Comparison of ENCODE assay signal across 21 cellular contexts in genomic region chr6:139156571-139156970, GRCh38. TPM values are rescaled to one million over a fixed set of nuclear protein-coding genes. Genes with fewer than 3 reads are reported as not detected.
DNase-seq lines count a peak whose midpoint lies in the region; ATAC-seq and TF ChIP-seq lines count a peak whose summit lies in the region.
"Had no signal": no experiment of that assay in that cellular context is flagged by ENCODE, and none has a peak within 500 bp of the region (broad histone marks: within the 10 kb centered on the region; RNA-seq: fewer than 3 reads in every experiment).

No MANE protein-coding gene starts in this region.

- no peaks in the 10 kb centered on the region for H3K9me3 ChIP-seq in Karpas-422 (ENCODE audit: low read length)
- H3K9me3 ChIP-seq: thyroid gland had no signal

- H3K27ac ChIP-seq in Karpas-422 (ENCODE audit: low read length) = no peak overlapping the region
- H3K27ac ChIP-seq: RWPE1, thyroid gland had no signal

- H3K36me3 ChIP-seq in Karpas-422 (ENCODE audit: insufficient read depth, low read length) = peaks cover 9% of the 10 kb centered on the region
- H3K36me3 ChIP-seq: thyroid gland had no signal

- H3K27me3 Mint-ChIP-seq in activated T-cell treated with anti-CD3 and anti-CD28 coated beads, Interleukin-2, amount 50 U/mL, for 72 hours (ENCODE audit: low read depth) = no peaks in the 10 kb centered on the region
- H3K27me3 Mint-ChIP-seq in activated B cell treated with CpG ODN at 0.5 μM for 24 hours (no peaks in the 10 kb centered on the region), HFFc6 (ENCODE audit: insufficient read depth) (no peaks in the 10 kb centered on the region)
- H3K27me3 Mint-ChIP-seq: progenitor cell of endocrine pancreas had no signal

- H3K4me3 Mint-ChIP-seq in activated T-cell treated with anti-CD3 and anti-CD28 coated beads, Interleukin-2, amount 50 U/mL, for 72 hours = peak overlapping the region; percentile 52 to 69
- H3K4me3 Mint-ChIP-seq in activated B cell treated with CpG ODN at 0.5 μM for 24 hours (no peak overlapping the region), HFFc6 (no peak overlapping the region)
- no peak overlapping the region for H3K4me3 Mint-ChIP-seq in stimulated activated effector memory CD8-positive, alpha-beta T cell treated with anti-CD3 and anti-CD28 coated beads, Interleukin-12 subunit alpha, Interleukin-12 subunit beta, amount 100 ng/mL, for 72 hours
- H3K4me3 Mint-ChIP-seq: neural crest cell had no signal

- CTCF ChIA-PET in activated B cell treated with CpG ODN at 0.5 μM for 24 hours (lab: Charles Lee) = no interaction called here

- intact Hi-C loops in activated B cell treated with CpG ODN at 0.5 μM for 24 hours (cut with micrococcal nuclease) = no loop called here

- no peak overlapping the region for H3K4me2 ChIP-seq in Karpas-422 (ENCODE audit: low read depth, low read length, poor library complexity, severe bottlenecking)

- H3K4me1 ChIP-seq in Karpas-422 (ENCODE audit: low read length) = peaks cover 47% of the 10 kb centered on the region

- H3K27ac Mint-ChIP-seq in activated T-cell treated with anti-CD3 and anti-CD28 coated beads, Interleukin-2, amount 50 U/mL, for 72 hours = peak overlapping the region; percentile 90
- H3K27ac Mint-ChIP-seq in activated B cell treated with CpG ODN at 0.5 μM for 24 hours = peak overlapping the region; percentile 52
- H3K27ac Mint-ChIP-seq in stimulated activated effector memory CD8-positive, alpha-beta T cell treated with anti-CD3 and anti-CD28 coated beads, Interleukin-12 subunit alpha, Interleukin-12 subunit beta, amount 100 ng/mL, for 72 hours = peak overlapping the region; percentile 86
- no peak overlapping the region for H3K27ac Mint-ChIP-seq in HFFc6
- H3K27ac Mint-ChIP-seq: progenitor cell of endocrine pancreas had no signal

- no peaks in the 10 kb centered on the region for H3K9me3 Mint-ChIP-seq in activated T-cell treated with anti-CD3 and anti-CD28 coated beads, Interleukin-2, amount 50 U/mL, for 72 hours
- H3K9me3 Mint-ChIP-seq in activated B cell treated with CpG ODN at 0.5 μM for 24 hours (no peaks in the 10 kb centered on the region), HFFc6 (no peaks in the 10 kb centered on the region)
- H3K9me3 Mint-ChIP-seq in stimulated activated effector memory CD8-positive, alpha-beta T cell treated with anti-CD3 and anti-CD28 coated beads, Interleukin-12 subunit alpha, Interleukin-12 subunit beta, amount 100 ng/mL, for 72 hours = no peaks in the 10 kb centered on the region
- H3K9me3 Mint-ChIP-seq: neural crest cell had no signal

- no peak for ATAC-seq in activated T-cell treated with anti-CD3 and anti-CD28 coated beads, Interleukin-2, amount 50 U/mL, for 72 hours (replicated peaks in 1 of 2)
- ATAC-seq in activated B cell treated with CpG ODN at 0.5 μM for 24 hours (ENCODE audit: low read depth) = no peak
- ATAC-seq in stimulated activated effector memory CD8-positive, alpha-beta T cell treated with anti-CD3 and anti-CD28 coated beads, Interleukin-12 subunit alpha, Interleukin-12 subunit beta, amount 100 ng/mL, for 72 hours = no peak

- TF ChIP-seq CTCF in activated B cell treated with CpG ODN at 0.5 μM for 24 hours (IDR thresholded peaks at IDR 0.05) (no peak), fibroblast of the aortic adventitia (IDR thresholded peaks at IDR 0.05; ENCODE audit: insufficient read depth, low read length) (no peak), HFFc6 (IDR thresholded peaks at IDR 0.05) (no peak)

- no peak overlapping the region for H3K9ac ChIP-seq in Karpas-422 (ENCODE audit: low read length)

- POLR2A ChIA-PET in activated B cell treated with CpG ODN at 0.5 μM for 24 hours (lab: Charles Lee) = no interaction called here

- H3K36me3 Mint-ChIP-seq in activated T-cell treated with anti-CD3 and anti-CD28 coated beads, Interleukin-2, amount 50 U/mL, for 72 hours (ENCODE audit: insufficient read depth in 2 of 2) = peaks cover 4 to 19% of the 10 kb centered on the region in 2 donors
- peaks cover 29% of the 10 kb centered on the region for H3K36me3 Mint-ChIP-seq in activated B cell treated with CpG ODN at 0.5 μM for 24 hours (ENCODE audit: low read depth)
- peaks cover 66% of the 10 kb centered on the region for H3K36me3 Mint-ChIP-seq in stimulated activated effector memory CD8-positive, alpha-beta T cell treated with anti-CD3 and anti-CD28 coated beads, Interleukin-12 subunit alpha, Interleukin-12 subunit beta, amount 100 ng/mL, for 72 hours
- H3K36me3 Mint-ChIP-seq in HFFc6 (ENCODE audit: low read depth) = no peaks in the 10 kb centered on the region

- peak overlapping the region; percentile 32 for H3K4me3 ChIP-seq in fibroblast of the aortic adventitia (ENCODE audit: low read depth, low read length)
- no peak overlapping the region for H3K4me3 ChIP-seq in Karpas-422 (ENCODE audit: low read length)
- H3K4me3 ChIP-seq: skin epidermis, thyroid gland had no signal

- peaks cover 87% of the 10 kb centered on the region for H3K4me1 Mint-ChIP-seq in activated T-cell treated with anti-CD3 and anti-CD28 coated beads, Interleukin-2, amount 50 U/mL, for 72 hours (ENCODE audit: low read depth)
- H3K4me1 Mint-ChIP-seq in activated B cell treated with CpG ODN at 0.5 μM for 24 hours (peaks cover 72% of the 10 kb centered on the region), HFFc6 (ENCODE audit: low read depth) (peaks cover 33% of the 10 kb centered on the region)
- peaks cover 76% of the 10 kb centered on the region for H3K4me1 Mint-ChIP-seq in stimulated activated effector memory CD8-positive, alpha-beta T cell treated with anti-CD3 and anti-CD28 coated beads, Interleukin-12 subunit alpha, Interleukin-12 subunit beta, amount 100 ng/mL, for 72 hours

- DNase-seq in activated T-cell treated with anti-CD3 and anti-CD28 coated beads, Interleukin-2, amount 50 U/mL, for 72 hours = no peak
- DNase-seq in activated T-cell treated with anti-CD3 and anti-CD28 coated beads, Interleukin-2, amount 50 U/mL, for 48 hours = no peak
- no peak for DNase-seq in activated B cell treated with CpG ODN at 0.5 μM for 24 hours
- DNase-seq in fibroblast of the aortic adventitia (ENCODE audit: low read depth) = peak; percentile 55
- no peak for DNase-seq in stimulated activated effector memory CD8-positive, alpha-beta T cell treated with anti-CD3 and anti-CD28 coated beads, Interleukin-12 subunit alpha, Interleukin-12 subunit beta, amount 100 ng/mL, for 72 hours (ENCODE audit: low spot score in 2 of 2)
- no peak for DNase-seq in HFFc6
- DNase-seq in Karpas-422 = no peak
- no peak for DNase-seq in CD1c-positive myeloid dendritic cell (ENCODE audit: extremely low spot score)
- DNase-seq: activated CD4-positive, alpha-beta T cell treated with anti-CD3 and anti-CD28 coated beads, Interleukin-2, amount 50 U/mL, for 48 hours; foreskin fibroblast; HCEC 1CT; hypothalamus; kidney glomerular epithelial cell; NCI-H1105 treated with DMSO at 0.1 percent for 48 hours; NCI-H2081 treated with DMSO at 0.1 percent for 48 hours; stimulated activated CD4-positive, alpha-beta T cell treated with anti-CD3 and anti-CD28 coated beads, Interleukin-4, amount 100 ng/mL, for 4 hours; thyroid gland had no signal

- H2AFZ ChIP-seq in Karpas-422 (ENCODE audit: low read length) = no peak overlapping the region

- no peaks in the 10 kb centered on the region for H3K9me2 ChIP-seq in Karpas-422 (replicated peaks; ENCODE audit: insufficient read depth, low read length)

- peaks cover 97% of the 10 kb centered on the region for H3K79me2 ChIP-seq in Karpas-422 (ENCODE audit: low read length)

- H4K20me1 ChIP-seq in Karpas-422 (ENCODE audit: insufficient read depth, low read depth, low read length) = peaks cover 1% of the 10 kb centered on the region; the same call in 1 of the 2 replicates

- no peaks in the 10 kb centered on the region for H3K27me3 ChIP-seq in Karpas-422 (ENCODE audit: low read length)
- H3K27me3 ChIP-seq: thyroid gland had no signal

RNA-seq across cellular contexts. Expression of gene HECA, which starts 21.7 kb away (rescaled TPM):
- total RNA-seq in activated T-cell treated with anti-CD3 and anti-CD28 coated beads, Interleukin-2, amount 50 U/mL, for 72 hours = 10 to 100 TPM; 77.6 to 89.7 TPM
- total RNA-seq in activated B cell treated with CpG ODN at 0.5 μM for 24 hours (34.9 and 38.3 TPM in 2 replicates), fibroblast of the aortic adventitia (ENCODE audit: low replicate concordance) (29.9 and 36.3 TPM in 2 replicates)
- total RNA-seq in HFFc6 (2021; fragmentation: NEBNext Ultra II Directional; extraction: Animal tissue kit (Norgen Biotek cat#: 25700)) = 10 to 100 TPM in 5 of 6 experiments, 1 to 10 TPM in 1; 9.7 to 13.1 (median 11.9) TPM
- total RNA-seq in Karpas-422 (2014; rRNA removed; shearing (Covaris generic); ENCODE audit: low replicate concordance) = 68.8 and 90.8 TPM in 2 replicates

Comparison
In these comparisons a context has a peak if more than half of its experiments do, and no peak if none do; other contexts are left out.
1. H3K4me3 Mint-ChIP-seq: peak in activated T-cell treated with anti-CD3 and anti-CD28 coated beads, Interleukin-2, amount 50 U/mL, for 72 hours (2 of 2); none in activated B cell treated with CpG ODN at 0.5 μM for 24 hours (single experiment), stimulated activated effector memory CD8-positive, alpha-beta T cell treated with anti-CD3 and anti-CD28 coated beads, Interleukin-12 subunit alpha, Interleukin-12 subunit beta, amount 100 ng/mL, for 72 hours (single experiment) and HFFc6 (single experiment).